ENCODE assay signal across 15 cellular contexts in the genomic region with DNA sequence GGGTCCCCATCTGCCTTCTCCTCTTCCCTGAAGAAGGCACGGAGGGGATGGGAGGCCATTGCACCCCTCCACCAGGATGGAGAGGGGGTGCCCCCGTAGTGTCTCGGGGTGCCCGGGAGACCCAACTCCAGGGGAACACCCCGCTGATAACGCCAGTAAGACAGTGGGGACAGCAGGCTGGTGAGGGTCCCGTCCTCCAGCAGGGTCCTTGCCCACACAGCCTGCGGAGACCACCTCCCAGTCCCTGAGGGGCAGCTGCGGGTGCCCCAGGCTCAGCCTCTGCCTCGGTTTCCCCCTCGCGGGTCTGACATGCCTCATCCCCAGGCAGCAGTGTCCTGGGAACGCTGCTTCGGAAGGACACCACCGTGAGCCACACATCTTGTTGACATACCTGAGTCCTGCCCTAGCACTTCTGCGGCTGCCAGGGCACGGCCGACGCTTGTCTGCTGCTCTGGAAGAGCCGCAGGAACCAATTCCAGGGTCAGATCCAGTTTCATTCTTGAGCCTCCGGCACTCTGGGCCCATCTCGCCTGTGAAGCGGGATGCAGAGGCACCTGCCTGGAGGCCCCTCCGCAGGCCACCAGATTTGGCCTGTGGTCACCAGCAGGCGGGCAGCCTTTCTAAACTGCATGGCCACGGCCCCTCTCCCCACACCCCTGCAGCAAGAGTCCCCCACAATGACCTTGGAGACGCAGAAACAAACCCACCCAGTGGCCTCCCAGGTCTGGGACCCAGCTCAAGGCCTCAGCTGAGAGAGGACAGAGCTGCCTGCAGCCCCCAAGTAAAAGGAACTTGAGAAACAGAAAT.
"Had no signal": no experiment of that assay in that cellular context is flagged by ENCODE, and none has a peak within 500 bp of the region (broad histone marks: within the 10 kb centered on the region; RNA-seq: fewer than 3 reads in every experiment).

No MANE protein-coding gene starts in this region.

- H3K9me3 Mint-ChIP-seq: activated T-cell treated with anti-CD3 and anti-CD28 coated beads, Interleukin-2, amount 50 U/mL, for 72 hours; naive thymus-derived CD8-positive, alpha-beta T cell; stimulated activated naive CD8-positive, alpha-beta T cell treated with anti-CD3 and anti-CD28 coated beads, Interleukin-15, amount 100 ng/mL, for 72 hours; T-cell had no signal

- H3K27ac Mint-ChIP-seq: activated T-cell treated with anti-CD3 and anti-CD28 coated beads, Interleukin-2, amount 50 U/mL, for 72 hours had no signal

- H3K4me3 ChIP-seq: mucosa of descending colon, SK-N-MC, testis had no signal

- H3K27me3 ChIP-seq: testis had no signal

- H3K4me3 Mint-ChIP-seq: activated T-cell treated with anti-CD3 and anti-CD28 coated beads, Interleukin-2, amount 50 U/mL, for 72 hours; naive thymus-derived CD8-positive, alpha-beta T cell; stimulated activated naive CD8-positive, alpha-beta T cell treated with anti-CD3 and anti-CD28 coated beads, Interleukin-15, amount 100 ng/mL, for 72 hours had no signal

- ATAC-seq: activated T-cell treated with anti-CD3 and anti-CD28 coated beads, Interleukin-2, amount 50 U/mL, for 72 hours; left colon; mucosa of descending colon; naive thymus-derived CD8-positive, alpha-beta T cell; stimulated activated naive CD8-positive, alpha-beta T cell treated with anti-CD3 and anti-CD28 coated beads, Interleukin-15, amount 100 ng/mL, for 72 hours; T-cell had no signal

- H3K27ac ChIP-seq: SK-N-MC, testis, VCaP had no signal

- H3K27me3 Mint-ChIP-seq: naive thymus-derived CD8-positive, alpha-beta T cell; stimulated activated naive CD8-positive, alpha-beta T cell treated with anti-CD3 and anti-CD28 coated beads, Interleukin-15, amount 100 ng/mL, for 72 hours; T-cell had no signal

- H3K36me3 Mint-ChIP-seq: naive thymus-derived CD8-positive, alpha-beta T cell had no signal

- DNase-seq: activated gamma-delta T cell treated with Interleukin-2 at 50 U/mL for 16 hours; activated T-cell treated with anti-CD3 and anti-CD28 coated beads, Interleukin-2, amount 50 U/mL, for 72 hours; central memory CD4-positive, alpha-beta T cell; effector memory CD4-positive, alpha-beta T cell; left colon; mammary epithelial cell; mucosa of descending colon; naive thymus-derived CD8-positive, alpha-beta T cell; stimulated activated CD4-positive, alpha-beta T cell treated with anti-CD3 and anti-CD28 coated beads, Interleukin-15, amount 100 ng/mL, for 24 hours; stimulated activated CD4-positive, alpha-beta T cell treated with anti-CD3 and anti-CD28 coated beads, Interleukin-4, amount 100 ng/mL, for 24 hours; stimulated activated naive CD8-positive, alpha-beta T cell treated with anti-CD3 and anti-CD28 coated beads, Interleukin-15, amount 100 ng/mL, for 72 hours; T-cell; testis had no signal

- H3K9me3 ChIP-seq: mucosa of descending colon, testis had no signal
